ENCODE assay signal across 16 cellular contexts in genomic region chr12:108594960-108595710, GRCh38. TPM values are rescaled to one million over a fixed set of nuclear protein-coding genes. Genes with fewer than 3 reads are reported as not detected.
DNase-seq lines count a peak whose midpoint lies in the region; ATAC-seq and TF ChIP-seq lines count a peak whose summit lies in the region.
"Had no signal": no experiment of that assay in that cellular context is flagged by ENCODE, and none has a peak within 500 bp of the region (broad histone marks: within the 10 kb centered on the region; RNA-seq: fewer than 3 reads in every experiment).

No MANE protein-coding gene starts in this region.

- H3K4me1 ChIP-seq in adipocyte (ENCODE audit: control insufficient read depth, insufficient read depth, low read length): peaks cover 43% of the 10 kb centered on the region
- peaks cover 2% of the 10 kb centered on the region for H3K4me1 ChIP-seq in mesenchymal stem cell (ENCODE audit: control insufficient read depth, insufficient read depth, low read depth, low read length)

- H2AK5ac ChIP-seq in mesenchymal stem cell (ENCODE audit: low read length, severe bottlenecking): no peak overlapping the region

- no peak overlapping the region for H2BK120ac ChIP-seq in mesenchymal stem cell (ENCODE audit: low read depth, low read length)

- H3K79me1 ChIP-seq in mesenchymal stem cell (replicated peaks; ENCODE audit: low read length, poor library complexity, severe bottlenecking): no peaks in the 10 kb centered on the region

- CTCF ChIA-PET in BJ (lab: Yijun Ruan, JAX): interaction anchor here (1.1 to 3.0 kb wide), 2 partner anchors 23 to 24 kb away, joined by 4 to 16 read pairs; no protein-coding TSS in a partner anchor

- POLR2A ChIA-PET in BJ (lab: Charles Lee): interaction anchor here (0.6 to 0.7 kb wide), 2 partner anchors 14 to 27 kb away, joined by 3 read pairs; no protein-coding TSS in a partner anchor

- peak overlapping the region in 1 of 2 experiments; percentile 33 for H2BK12ac ChIP-seq in mesenchymal stem cell (ENCODE audit: low read length in 2 of 2)

- H4K91ac ChIP-seq in mesenchymal stem cell (ENCODE audit: low read length): peak overlapping the region; percentile 87

- peak overlapping the region in 1 of 2 experiments; percentile 1 for H3K14ac ChIP-seq in mesenchymal stem cell (ENCODE audit: low read length in 2 of 2)

- H2BK15ac ChIP-seq in mesenchymal stem cell (ENCODE audit: low read depth, poor library complexity, severe bottlenecking): peak overlapping the region; percentile 38

- WGBS in mesenchymal stem cell: 98% methylated on average over 7 of the region's 7 CpGs

- no peak for TF ChIP-seq CTCF in BJ (IDR thresholded peaks at IDR 0.05; ENCODE audit: insufficient read depth, low read depth, low read length)

- H2BK5ac ChIP-seq in mesenchymal stem cell (ENCODE audit: low read depth, low read length, poor library complexity, severe bottlenecking): no peak overlapping the region

- no peak overlapping the region for H3K18ac ChIP-seq in mesenchymal stem cell (ENCODE audit: low read depth in 1 of 2, low read length in 2 of 2)

- no peak for ATAC-seq in GM19463 (IDR thresholded peaks at IDR 0.05; ENCODE audit: unreplicated experiment)
- ATAC-seq: activated T-cell treated with anti-CD3 and anti-CD28 coated beads, Interleukin-2, amount 50 U/mL, for 72 hours; HCT116; PC-3 had no signal

- H3K9ac ChIP-seq in adipocyte (ENCODE audit: low read length) (peak overlapping the region; percentile 97), mesenchymal stem cell (ENCODE audit: low read length) (peak overlapping the region; percentile 90)

- no peak overlapping the region for H3K4me2 ChIP-seq in mesenchymal stem cell (ENCODE audit: low read length, poor library complexity, severe bottlenecking)

- no peak for DNase-seq in BJ (ENCODE audit: low read depth)
- DNase-seq in adipocyte (ENCODE audit: low read depth): no peak
- DNase-seq in mesenchymal stem cell: no peak
- DNase-seq in NCI-H82 (lab: John Stamatoyannopoulos, UW): no peak
- no peak for DNase-seq in NCI-H2171 (lab: John Stamatoyannopoulos, UW)
- DNase-seq: activated CD4-positive, CD25-positive, alpha-beta regulatory T cell; activated CD8-positive, alpha-beta memory T cell treated with anti-CD3 and anti-CD28 coated beads for 24 hours; activated T-cell treated with anti-CD3 and anti-CD28 coated beads, Interleukin-2, amount 50 U/mL, for 72 hours; CD4-positive, alpha-beta memory T cell; endodermal cell; MM.1S; NCI-H1694; PC-3 had no signal

- peak overlapping the region; percentile 62 for H3K4me3 ChIP-seq in BJ (ENCODE audit: low read depth, low read length)
- H3K4me3 ChIP-seq in adipocyte (ENCODE audit: low read length): peak overlapping the region; percentile 94
- H3K4me3 ChIP-seq in mesenchymal stem cell (ENCODE audit: insufficient read depth in 1 of 2, low read depth in 1 of 2, low read length in 2 of 2): peak overlapping the region in 1 of 2 experiments; percentile 100

- no peaks in the 10 kb centered on the region for H3K9me3 ChIP-seq in adipocyte (ENCODE audit: control insufficient read depth, low read length)
- no peaks in the 10 kb centered on the region for H3K9me3 ChIP-seq in mesenchymal stem cell (ENCODE audit: control insufficient read depth, low read length)
- H3K9me3 ChIP-seq: neutrophil had no signal

- no peaks in the 10 kb centered on the region for H3K27me3 ChIP-seq in BJ (ENCODE audit: control insufficient read depth, insufficient read depth, low read length)
- H3K27me3 ChIP-seq in adipocyte (replicated peaks; ENCODE audit: control insufficient read depth, insufficient read depth, low read length): no peaks in the 10 kb centered on the region
- no peaks in the 10 kb centered on the region for H3K27me3 ChIP-seq in mesenchymal stem cell (ENCODE audit: control insufficient read depth in 1 of 2, insufficient read depth in 1 of 2, low read length in 2 of 2)

- no peak overlapping the region for H3K27ac ChIP-seq in mesenchymal stem cell (ENCODE audit: low read length, poor library complexity, severe bottlenecking)
- H3K27ac ChIP-seq: neutrophil had no signal

- no peak overlapping the region for H2AFZ ChIP-seq in mesenchymal stem cell (ENCODE audit: low read depth, low read length)

- H4K8ac ChIP-seq in mesenchymal stem cell (ENCODE audit: low read length): no peak overlapping the region

- peaks cover 4% of the 10 kb centered on the region; the same call in 1 of the 2 replicates for H3K36me3 ChIP-seq in BJ (ENCODE audit: control insufficient read depth, insufficient read depth, low read length)
- H3K36me3 ChIP-seq in adipocyte (ENCODE audit: control insufficient read depth, insufficient read depth, low read length, severe bottlenecking): peaks cover 36% of the 10 kb centered on the region
- H3K36me3 ChIP-seq in mesenchymal stem cell (ENCODE audit: control insufficient read depth in 1 of 2, insufficient read depth in 2 of 2, low read depth in 1 of 2, low read length in 2 of 2): peaks cover 0 to 40% of the 10 kb centered on the region in 2 experiments
- H3K36me3 ChIP-seq: neutrophil had no signal

- no peak overlapping the region for H3K23ac ChIP-seq in mesenchymal stem cell (ENCODE audit: low read length in 2 of 2)

- no peak overlapping the region for H3K4ac ChIP-seq in mesenchymal stem cell (ENCODE audit: low read depth in 1 of 2, low read length in 2 of 2)

RNA-seq across cellular contexts. Expression of gene TMEM119, which starts 2.7 kb away (rescaled TPM):
- polyA plus RNA-seq in BJ (2011; rRNA removed): 57.2 and 80.6 TPM in 2 replicates
- 28.9 and 48.4 TPM in 2 replicates for polyA minus RNA-seq in BJ (2011; rRNA and poly(A)+ RNA removed)
- 108 TPM for polyA plus RNA-seq in mesenchymal stem cell (2013, experiment 1 of 2)
- polyA plus RNA-seq in mesenchymal stem cell (2013, experiment 2 of 2): 109 TPM

RNA-seq across cellular contexts. Expression of gene ISCU, which starts 32.7 kb away (rescaled TPM):
- polyA plus RNA-seq in BJ (2011; rRNA removed): 125 and 169 TPM in 2 replicates
- polyA minus RNA-seq in BJ (2011; rRNA and poly(A)+ RNA removed): 31.3 and 50.0 TPM in 2 replicates
- polyA plus RNA-seq in mesenchymal stem cell (2013, experiment 1 of 2): 128 TPM
- 129 TPM for polyA plus RNA-seq in mesenchymal stem cell (2013, experiment 2 of 2)

RNA-seq across cellular contexts. Expression of gene SART3, which starts 34.2 kb away (rescaled TPM):
- 23.1 and 27.5 TPM in 2 replicates for polyA plus RNA-seq in BJ (2011; rRNA removed)
- polyA minus RNA-seq in BJ (2011; rRNA and poly(A)+ RNA removed): 20.4 and 26.9 TPM in 2 replicates
- 15.8 TPM for polyA plus RNA-seq in mesenchymal stem cell (2013, experiment 1 of 2)
- polyA plus RNA-seq in mesenchymal stem cell (2013, experiment 2 of 2): 15.4 TPM

RNA-seq across cellular contexts. Expression of gene SELPLG, which starts 38.6 kb away (rescaled TPM):
- polyA plus RNA-seq in BJ (2011; rRNA removed): 5.2 and 8.1 TPM in 2 replicates
- polyA minus RNA-seq in BJ (2011; rRNA and poly(A)+ RNA removed): 3.7 and 4.9 TPM in 2 replicates
- 2.0 TPM for polyA plus RNA-seq in mesenchymal stem cell (2013, experiment 1 of 2)
- 2.2 TPM for polyA plus RNA-seq in mesenchymal stem cell (2013, experiment 2 of 2)
